Comparison of ENCODE assay signal across 1 cellular context in the genomic region with DNA sequence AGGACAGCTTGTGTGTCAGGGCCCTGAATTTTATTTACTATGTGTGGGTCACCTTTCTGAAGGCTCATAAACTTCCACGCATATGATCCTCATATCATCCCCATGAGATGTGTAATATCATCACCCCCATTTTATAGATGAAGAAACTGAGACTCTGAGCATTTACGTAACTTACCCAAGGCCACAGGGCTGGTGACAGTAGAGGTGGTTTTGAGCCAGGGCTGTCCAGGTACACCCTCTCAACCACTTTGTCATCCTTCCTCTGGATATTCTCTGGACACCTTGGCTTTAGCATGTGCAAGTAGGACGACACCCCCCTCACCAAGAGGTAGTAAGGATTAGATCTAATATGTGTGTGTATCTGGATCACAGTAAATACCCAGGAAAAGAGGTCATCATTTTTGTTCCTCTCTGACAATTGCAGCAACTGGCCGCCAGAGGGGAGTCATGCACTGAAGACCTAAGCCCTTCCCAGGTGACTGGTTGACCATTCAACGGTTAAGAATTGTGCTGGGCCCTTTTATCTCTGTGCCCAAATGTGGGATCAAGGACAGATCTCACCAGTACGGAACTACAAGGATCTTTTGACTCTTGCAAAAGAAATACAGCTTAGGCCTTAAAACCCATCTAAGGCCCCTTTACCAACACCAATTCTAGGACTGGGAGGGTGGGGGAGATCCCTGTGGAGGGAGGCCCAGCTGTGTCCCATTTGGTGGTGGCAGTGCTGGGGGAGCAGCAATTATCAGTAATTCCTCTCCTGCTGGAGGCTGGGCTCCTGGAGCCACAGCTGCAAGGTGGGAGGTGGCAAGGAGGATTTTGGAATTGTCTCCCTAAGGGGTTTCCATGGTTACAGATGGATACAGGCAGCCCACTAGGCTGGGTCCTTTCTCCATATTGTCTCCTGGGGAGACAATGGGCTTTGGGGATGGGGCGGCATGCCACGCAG.
TF ChIP-seq lines count a peak whose summit lies in the region.

No MANE protein-coding gene starts in this region.

TF ChIP-seq in HEK293, 187 proteins besides CTCF, POLR2A, EP300 and RAD21 (continued from another document):
- TF ChIP-seq ZNF10 (tag by site-specific recombination; IDR thresholded peaks at IDR 0.05) (no peak), ZNF664 (tag by site-specific recombination; IDR thresholded peaks at IDR 0.05) (no peak), ZNF629 (tag by site-specific recombination; IDR thresholded peaks at IDR 0.05) (no peak), SP7 (tag by site-specific recombination; IDR thresholded peaks at IDR 0.05) (0 out of 2 replicates have a peak, but pooled peaks have one; percentile 10), GFI1B (tag by site-specific recombination; IDR thresholded peaks at IDR 0.05) (no peak), ZSCAN16 (tag by site-specific recombination; IDR thresholded peaks at IDR 0.05) (no peak), ZNF140 (tag by site-specific recombination; IDR thresholded peaks at IDR 0.05) (no peak), ZNF768 (tag by site-specific recombination; IDR thresholded peaks at IDR 0.05) (peak; percentile 79; the same call in 1 of the 2 replicates), ZSCAN30 (tag by site-specific recombination; IDR thresholded peaks at IDR 0.05) (0 out of 2 replicates have a peak, but pooled peaks have one; percentile 25)
- TF ChIP-seq, protein P1, sequence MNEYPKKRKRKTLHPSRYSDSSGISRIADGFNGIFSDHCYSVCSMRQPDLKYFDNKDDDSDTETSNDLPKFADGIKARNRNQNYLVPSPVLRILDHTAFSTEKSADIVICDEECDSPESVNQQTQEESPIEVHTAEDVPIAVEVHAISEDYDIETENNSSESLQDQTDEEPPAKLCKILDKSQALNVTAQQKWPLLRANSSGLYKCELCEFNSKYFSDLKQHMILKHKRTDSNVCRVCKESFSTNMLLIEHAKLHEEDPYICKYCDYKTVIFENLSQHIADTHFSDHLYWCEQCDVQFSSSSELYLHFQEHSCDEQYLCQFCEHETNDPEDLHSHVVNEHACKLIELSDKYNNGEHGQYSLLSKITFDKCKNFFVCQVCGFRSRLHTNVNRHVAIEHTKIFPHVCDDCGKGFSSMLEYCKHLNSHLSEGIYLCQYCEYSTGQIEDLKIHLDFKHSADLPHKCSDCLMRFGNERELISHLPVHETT (tag by site-specific recombination; IDR thresholded peaks at IDR 0.05), result no peak
